8 cellular contexts compared by ENCODE assay signal in the genomic region with DNA sequence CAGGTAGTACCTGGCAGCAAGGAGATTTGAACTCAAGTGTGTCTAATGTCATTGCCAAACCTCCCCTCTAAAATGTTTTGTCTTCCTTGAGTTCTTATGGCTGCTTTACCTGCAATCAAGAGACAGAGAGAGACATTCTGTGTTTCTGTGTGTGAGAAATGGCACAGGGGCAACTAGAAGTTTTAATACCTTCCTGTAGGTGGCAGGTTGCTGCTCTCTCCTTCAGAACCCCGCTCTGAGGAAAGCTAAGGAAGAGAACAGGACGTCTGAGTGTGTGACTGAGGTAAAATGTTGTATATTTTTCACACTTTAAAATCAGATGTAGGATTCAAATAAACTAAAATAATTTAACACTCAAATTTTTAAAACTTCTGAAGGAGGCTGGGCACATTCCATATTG. TPM values are rescaled to one million over a fixed set of nuclear protein-coding genes. Genes with fewer than 3 reads are reported as not detected.
A peak's percentile ranks its signal among the peaks of the same experiment; 100 is the strongest.
DNase-seq lines count a peak whose midpoint lies in the region; ATAC-seq and TF ChIP-seq lines count a peak whose summit lies in the region.

No MANE protein-coding gene starts in this region.

- H3K27ac ChIP-seq in mesendoderm (ENCODE audit: low read depth, low read length), result no peak overlapping the region

- H3K27me3 ChIP-seq in BJ (ENCODE audit: control insufficient read depth, insufficient read depth, low read length) (no peaks in the 10 kb centered on the region), mesendoderm (ENCODE audit: insufficient read depth, low read length, poor library complexity) (no peaks in the 10 kb centered on the region)

- no peak overlapping the region for H3K9ac ChIP-seq in mesendoderm (ENCODE audit: low read length)

- H2BK5ac ChIP-seq in mesendoderm (ENCODE audit: low read length), result no peak overlapping the region

- H2BK120ac ChIP-seq in mesendoderm (ENCODE audit: low read depth, low read length), result no peak overlapping the region

- H3K79me1 ChIP-seq in mesendoderm (ENCODE audit: low read length), result no peaks in the 10 kb centered on the region

- no peak overlapping the region for H3K4me2 ChIP-seq in mesendoderm (ENCODE audit: low read length)

- no peak overlapping the region for H3K27ac Mint-ChIP-seq in mesothelial cell of epicardium

- TF ChIP-seq CTCF in BJ (IDR thresholded peaks at IDR 0.05; ENCODE audit: insufficient read depth, low read depth, low read length) (peak; percentile 60), LNCaP clone FGC (IDR thresholded peaks at IDR 0.05; ENCODE audit: control insufficient read depth, extremely low read depth, insufficient read depth) (peak; percentile 69), mesothelial cell of epicardium (IDR thresholded peaks at IDR 0.05; ENCODE audit: unreplicated experiment) (no peak)

- H3K23ac ChIP-seq in mesendoderm (ENCODE audit: low read length), result no peak overlapping the region

- no peak overlapping the region for H4K8ac ChIP-seq in mesendoderm (ENCODE audit: low read depth, low read length)

- no peaks in the 10 kb centered on the region for H3K27me3 Mint-ChIP-seq in mesothelial cell of epicardium (ENCODE audit: low read depth)

- DNase-seq in BJ (ENCODE audit: low read depth), result no peak
- DNase-seq in LNCaP clone FGC (ENCODE audit: low read depth), result peak; percentile 4
- DNase-seq in cerebellar cortex (ENCODE audit: low spot score), result peak; percentile 29
- peak; percentile 87 for DNase-seq in mesendoderm
- no peak for DNase-seq in mesothelial cell of epicardium (ENCODE audit: low spot score in 2 of 2, unreplicated experiment in 2 of 2)

- H3K36me3 Mint-ChIP-seq in mesothelial cell of epicardium, result peaks cover 4% of the 10 kb centered on the region

- H3K36me3 ChIP-seq in BJ (ENCODE audit: control insufficient read depth, insufficient read depth, low read length) (no peaks in the 10 kb centered on the region), mesendoderm (ENCODE audit: control insufficient read depth, insufficient read depth, low read length) (no peaks in the 10 kb centered on the region)

- WGBS in mesendoderm (ENCODE audit: extremely low coverage, insufficient coverage, low lambda C conversion rate), result no CpG with 5 or more reads among the region's 2 CpGs

- peaks cover 11% of the 10 kb centered on the region for H3K4me1 ChIP-seq in mesendoderm (ENCODE audit: control insufficient read depth, low read depth, low read length)

- H3K4me3 ChIP-seq in BJ (ENCODE audit: low read depth, low read length) (no peak overlapping the region), LNCaP clone FGC (ENCODE audit: low read depth, low read length) (no peak overlapping the region), mesendoderm (ENCODE audit: low read length) (no peak overlapping the region)

- ATAC-seq in GM19328 (IDR thresholded peaks at IDR 0.05; ENCODE audit: unreplicated experiment) (peak; percentile 84), HG02588 (IDR thresholded peaks at IDR 0.05; ENCODE audit: unreplicated experiment) (no peak), HG02970 (IDR thresholded peaks at IDR 0.05; ENCODE audit: low FRiP score, unreplicated experiment) (no peak)

- H3K79me2 ChIP-seq in mesendoderm (ENCODE audit: control insufficient read depth, insufficient read depth, low read length), result no peaks in the 10 kb centered on the region

- no peak overlapping the region for H3K56ac ChIP-seq in mesendoderm (ENCODE audit: low read length)

- no peak overlapping the region for H2BK15ac ChIP-seq in mesendoderm (replicated peaks; ENCODE audit: low read depth)

- peaks cover 9% of the 10 kb centered on the region for H3K9me3 Mint-ChIP-seq in mesothelial cell of epicardium

- CTCF ChIA-PET in BJ (lab: Yijun Ruan, JAX), result interaction anchor here (0.9 to 3.2 kb wide), 8 partner anchors 9 to 68 kb away, joined by 3 to 23 read pairs (median 5); no protein-coding TSS in a partner anchor

- H4K5ac ChIP-seq in mesendoderm (ENCODE audit: low read length), result no peak overlapping the region

- POLR2A ChIA-PET in BJ (lab: Charles Lee), result no interaction called here

- no peak overlapping the region for H2AK5ac ChIP-seq in mesendoderm (ENCODE audit: low read length)

- no peak overlapping the region for H3K4me3 Mint-ChIP-seq in mesothelial cell of epicardium

- no peak overlapping the region for H3K18ac ChIP-seq in mesendoderm (ENCODE audit: low read length)

- H3K4ac ChIP-seq in mesendoderm (ENCODE audit: low read depth, low read length), result no peak overlapping the region

- H3K4me1 Mint-ChIP-seq in mesothelial cell of epicardium, result peaks cover 20% of the 10 kb centered on the region

RNA-seq across cellular contexts. Expression of gene DTNA, which starts 19.2 kb away (rescaled TPM):
- 4.9 and 5.5 TPM in 2 replicates for polyA plus RNA-seq in BJ (2011; rRNA removed)
- polyA minus RNA-seq in BJ (2011; rRNA and poly(A)+ RNA removed), result 3.9 and 8.2 TPM in 2 replicates
- 38.8 TPM for polyA plus RNA-seq in mesendoderm (2013, experiment 1 of 2)
- 38.8 TPM for polyA plus RNA-seq in mesendoderm (2013, experiment 2 of 2)
- 8.4 to 10.9 TPM (median 10.1 TPM) in 3 replicates for total RNA-seq in mesothelial cell of epicardium

Comparison
In these comparisons a context has a peak if more than half of its experiments do, and no peak if none do; other contexts are left out.
1. DNase-seq: peak in LNCaP clone FGC (single experiment), cerebellar cortex (single experiment) and mesendoderm (single experiment); none in BJ (single experiment) and mesothelial cell of epicardium (0 of 2).